Comparison of ENCODE assay signal across 1 cellular context in the genomic region with DNA sequence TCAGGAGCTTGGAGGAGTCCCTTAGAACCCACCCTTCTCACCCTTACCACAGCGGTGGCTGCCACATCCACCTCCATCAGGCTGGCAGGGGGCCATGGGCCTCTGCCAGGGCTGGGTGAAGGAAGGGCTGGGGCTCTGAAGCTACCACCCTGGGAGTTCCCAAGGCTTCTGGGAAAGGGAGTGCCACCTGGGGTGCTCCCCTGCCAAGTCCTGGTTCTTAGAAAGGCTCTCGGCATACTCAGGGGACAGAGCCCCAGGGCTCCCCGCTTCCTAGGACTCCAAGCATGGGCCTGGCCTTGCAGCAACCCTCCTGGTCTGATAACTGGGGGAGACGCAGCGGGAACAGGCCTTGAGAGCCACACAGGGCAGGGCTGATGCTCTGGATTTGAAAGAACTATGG.
TF ChIP-seq lines count a peak whose summit lies in the region.

No MANE protein-coding gene starts in this region.

TF ChIP-seq in GM23338, 12 proteins besides CTCF, POLR2A, EP300 and RAD21 (continued from another document):
- TF ChIP-seq, protein P1, sequence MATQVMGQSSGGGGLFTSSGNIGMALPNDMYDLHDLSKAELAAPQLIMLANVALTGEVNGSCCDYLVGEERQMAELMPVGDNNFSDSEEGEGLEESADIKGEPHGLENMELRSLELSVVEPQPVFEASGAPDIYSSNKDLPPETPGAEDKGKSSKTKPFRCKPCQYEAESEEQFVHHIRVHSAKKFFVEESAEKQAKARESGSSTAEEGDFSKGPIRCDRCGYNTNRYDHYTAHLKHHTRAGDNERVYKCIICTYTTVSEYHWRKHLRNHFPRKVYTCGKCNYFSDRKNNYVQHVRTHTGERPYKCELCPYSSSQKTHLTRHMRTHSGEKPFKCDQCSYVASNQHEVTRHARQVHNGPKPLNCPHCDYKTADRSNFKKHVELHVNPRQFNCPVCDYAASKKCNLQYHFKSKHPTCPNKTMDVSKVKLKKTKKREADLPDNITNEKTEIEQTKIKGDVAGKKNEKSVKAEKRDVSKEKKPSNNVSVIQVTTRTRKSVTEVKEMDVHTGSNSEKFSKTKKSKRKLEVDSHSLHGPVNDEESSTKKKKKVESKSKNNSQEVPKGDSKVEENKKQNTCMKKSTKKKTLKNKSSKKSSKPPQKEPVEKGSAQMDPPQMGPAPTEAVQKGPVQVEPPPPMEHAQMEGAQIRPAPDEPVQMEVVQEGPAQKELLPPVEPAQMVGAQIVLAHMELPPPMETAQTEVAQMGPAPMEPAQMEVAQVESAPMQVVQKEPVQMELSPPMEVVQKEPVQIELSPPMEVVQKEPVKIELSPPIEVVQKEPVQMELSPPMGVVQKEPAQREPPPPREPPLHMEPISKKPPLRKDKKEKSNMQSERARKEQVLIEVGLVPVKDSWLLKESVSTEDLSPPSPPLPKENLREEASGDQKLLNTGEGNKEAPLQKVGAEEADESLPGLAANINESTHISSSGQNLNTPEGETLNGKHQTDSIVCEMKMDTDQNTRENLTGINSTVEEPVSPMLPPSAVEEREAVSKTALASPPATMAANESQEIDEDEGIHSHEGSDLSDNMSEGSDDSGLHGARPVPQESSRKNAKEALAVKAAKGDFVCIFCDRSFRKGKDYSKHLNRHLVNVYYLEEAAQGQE (IDR thresholded peaks at IDR 0.05; ENCODE audit: unreplicated experiment), result no peak
- TF ChIP-seq POLR2AphosphoS5 (IDR thresholded peaks at IDR 0.05; ENCODE audit: low read depth), result no peak
